8 cellular contexts compared by ENCODE assay signal in genomic region chr6:149925974-149926777, GRCh38. TPM values are rescaled to one million over a fixed set of nuclear protein-coding genes. Genes with fewer than 3 reads are reported as not detected.
DNase-seq lines count a peak whose midpoint lies in the region; ATAC-seq and TF ChIP-seq lines count a peak whose summit lies in the region.

No MANE protein-coding gene starts in this region.

- peak overlapping the region in 1 of 3 donors; percentile 65 for H3K27ac ChIP-seq in thyroid gland

- intact Hi-C loops in activated naive CD4-positive, alpha-beta T cell treated with anti-CD3 and anti-CD28 coated beads for 36 hours (cut with micrococcal nuclease) = loop anchor here (1.0 to 10.0 kb wide), 7 partner anchors 61 to 897 kb away; partner anchors contain the start of genes KATNA1 and PPIL4
- intact Hi-C loops in thyroid gland (cut with DNase I) = no loop called here

- CTCF ChIA-PET in activated naive CD4-positive, alpha-beta T cell treated with anti-CD3 and anti-CD28 coated beads for 36 hours (lab: Charles Lee) = interaction anchor here (0.8 to 2.5 kb wide), 7 partner anchors 20 to 92 kb away, joined by 3 to 19 read pairs (median 3); no protein-coding TSS in a partner anchor

- in situ Hi-C loops in SK-MEL-5 (cut with HindIII; ENCODE audit: low pct_unique_long_range_greater_than_20kb, low sequenced_read_pairs) = no loop called here

- H3K36me3 ChIP-seq in thyroid gland = no peaks in the 10 kb centered on the region

- peak overlapping the region; percentile 44 for H3K4me3 Mint-ChIP-seq in activated naive CD4-positive, alpha-beta T cell treated with anti-CD3 and anti-CD28 coated beads for 36 hours
- peak overlapping the region; percentile 82 for H3K4me3 Mint-ChIP-seq in glutamatergic neuron (ENCODE audit: unreplicated experiment)
- H3K4me3 Mint-ChIP-seq in osteocyte (ENCODE audit: unreplicated experiment) = peak overlapping the region; percentile 78

- H3K4me3 ChIP-seq in GM12865 (ENCODE audit: low read depth, low read length) = no peak overlapping the region
- peak overlapping the region in 2 of 3 donors; percentile 2 to 28 for H3K4me3 ChIP-seq in thyroid gland (replicated peaks in 1 of 3)

- no peak for TF ChIP-seq POLR2A in thyroid gland (IDR thresholded peaks at IDR 0.05)

- H3K36me3 Mint-ChIP-seq in activated naive CD4-positive, alpha-beta T cell treated with anti-CD3 and anti-CD28 coated beads for 36 hours (ENCODE audit: low read depth) = no peaks in the 10 kb centered on the region
- H3K36me3 Mint-ChIP-seq in glutamatergic neuron (ENCODE audit: unreplicated experiment) (no peaks in the 10 kb centered on the region), osteocyte (ENCODE audit: unreplicated experiment) (peaks cover 2% of the 10 kb centered on the region)

- peaks cover 78% of the 10 kb centered on the region for H3K27me3 Mint-ChIP-seq in activated naive CD4-positive, alpha-beta T cell treated with anti-CD3 and anti-CD28 coated beads for 36 hours (ENCODE audit: low read depth)
- peaks cover 40% of the 10 kb centered on the region for H3K27me3 Mint-ChIP-seq in glutamatergic neuron (ENCODE audit: unreplicated experiment)
- H3K27me3 Mint-ChIP-seq in osteocyte (ENCODE audit: unreplicated experiment) = peaks cover 41% of the 10 kb centered on the region

- H3K9me3 Mint-ChIP-seq in activated naive CD4-positive, alpha-beta T cell treated with anti-CD3 and anti-CD28 coated beads for 36 hours = no peaks in the 10 kb centered on the region
- H3K9me3 Mint-ChIP-seq in glutamatergic neuron (ENCODE audit: unreplicated experiment) (peaks cover 11% of the 10 kb centered on the region), osteocyte (ENCODE audit: unreplicated experiment) (no peaks in the 10 kb centered on the region)

- peaks cover 17 to 32% of the 10 kb centered on the region in 2 donors for H3K4me1 ChIP-seq in thyroid gland

- ATAC-seq in GM19455 (IDR thresholded peaks at IDR 0.05; ENCODE audit: unreplicated experiment) = no peak

- H3K4me1 Mint-ChIP-seq in activated naive CD4-positive, alpha-beta T cell treated with anti-CD3 and anti-CD28 coated beads for 36 hours (ENCODE audit: low read depth) = peaks cover 15% of the 10 kb centered on the region
- H3K4me1 Mint-ChIP-seq in glutamatergic neuron (ENCODE audit: low read depth, unreplicated experiment) (peaks cover 2% of the 10 kb centered on the region), osteocyte (ENCODE audit: unreplicated experiment) (peaks cover 20% of the 10 kb centered on the region)

- no peak overlapping the region for H3K27ac Mint-ChIP-seq in activated naive CD4-positive, alpha-beta T cell treated with anti-CD3 and anti-CD28 coated beads for 36 hours
- no peak overlapping the region for H3K27ac Mint-ChIP-seq in glutamatergic neuron (ENCODE audit: unreplicated experiment)
- H3K27ac Mint-ChIP-seq in osteocyte (ENCODE audit: unreplicated experiment) = peak overlapping the region; percentile 76

- TF ChIP-seq CTCF in GM12865 (IDR thresholded peaks at IDR 0.05; ENCODE audit: insufficient read depth, low read depth, low read length, missing control alignments) (peak; percentile 75), glutamatergic neuron (IDR thresholded peaks at IDR 0.05; ENCODE audit: partially characterized antibody, unreplicated experiment) (peak; percentile 64), osteocyte (IDR thresholded peaks at IDR 0.05) (peak; percentile 86), thyroid gland (IDR thresholded peaks at IDR 0.05) (peak; percentile 78 to 99 (median 96))

- peak; percentile 56 for DNase-seq in GM12865 (ENCODE audit: low read depth)
- DNase-seq in LHCN-M2 (ENCODE audit: low read depth) = peak; percentile 69
- peak; percentile 82 for DNase-seq in SK-MEL-5 (ENCODE audit: low read depth, low spot score)
- peak; percentile 93 for DNase-seq in activated naive CD4-positive, alpha-beta T cell treated with anti-CD3 and anti-CD28 coated beads for 36 hours
- DNase-seq in glutamatergic neuron = peak; percentile 85
- DNase-seq in osteocyte (ENCODE audit: extremely low spot score, unreplicated experiment) = peak; percentile 95
- DNase-seq in thyroid gland = peak; percentile 95

- no peaks in the 10 kb centered on the region for H3K9me3 ChIP-seq in thyroid gland

- WGBS in thyroid gland, 2 donors = 3 to 6% methylated on average over 26 to 31 of the region's 31 CpGs

- no peaks in the 10 kb centered on the region for H3K27me3 ChIP-seq in thyroid gland

RNA-seq across cellular contexts. Expression of gene RAET1G, which starts 3.3 kb away (rescaled TPM):
- total RNA-seq in LHCN-M2 (2014; rRNA removed) = 1.2 and 1.3 TPM in 2 replicates
- polyA plus RNA-seq in LHCN-M2 (2012) = 2.4 TPM
- total RNA-seq in SK-MEL-5 (2014; rRNA removed; shearing (Covaris generic)) = not detected in 2 replicates
- not detected in 2 replicates for polyA plus RNA-seq in SK-MEL-5 (2015; cell fraction: cytosol; rRNA removed)
- not detected in 2 replicates for polyA plus RNA-seq in SK-MEL-5 (2015; cell fraction: nucleus; rRNA removed)
- total RNA-seq in activated naive CD4-positive, alpha-beta T cell treated with anti-CD3 and anti-CD28 coated beads for 36 hours = not detected
- total RNA-seq in glutamatergic neuron (ENCODE audit: unreplicated experiment) = not detected
- total RNA-seq in osteocyte = 0.55 and 0.73 TPM in 2 replicates
- 1 to 10 TPM in 2 of 4 donors, under 1 TPM in 1, not detected in 1; 0.59 to 2.0 (median 1.6) TPM for total RNA-seq in thyroid gland

RNA-seq across cellular contexts. Expression of gene ULBP2, which starts 15.6 kb away (rescaled TPM):
- total RNA-seq in LHCN-M2 (2014; rRNA removed) (7.6 and 8.1 TPM in 2 replicates), glutamatergic neuron (ENCODE audit: unreplicated experiment) (5.4 TPM), osteocyte (2.1 and 2.9 TPM in 2 replicates), thyroid gland (1 to 10 TPM in 1 of 4 donors, under 1 TPM in 1, not detected in 2; 0.78 to 1.5 TPM)
- 10.8 TPM for polyA plus RNA-seq in LHCN-M2 (2012)
- total RNA-seq in SK-MEL-5 (2014; rRNA removed; shearing (Covaris generic)) = 0.37 and 0.61 TPM in 2 replicates
- 1.2 TPM in 2 replicates for polyA plus RNA-seq in SK-MEL-5 (2015; cell fraction: cytosol; rRNA removed)
- not detected in 2 replicates for polyA plus RNA-seq in SK-MEL-5 (2015; cell fraction: nucleus; rRNA removed)
- total RNA-seq in activated naive CD4-positive, alpha-beta T cell treated with anti-CD3 and anti-CD28 coated beads for 36 hours = 1 to 10 TPM in 1 of 2 experiments, under 1 TPM in 1; 0.69 to 1.4 TPM

RNA-seq across cellular contexts. Expression of gene RAET1E, which starts 28.3 kb away (rescaled TPM):
- 1.3 and 2.8 TPM in 2 replicates for total RNA-seq in LHCN-M2 (2014; rRNA removed)
- polyA plus RNA-seq in LHCN-M2 (2012) = 1.3 TPM
- not detected in 2 replicates for total RNA-seq in SK-MEL-5 (2014; rRNA removed; shearing (Covaris generic))
- not detected in 2 replicates for polyA plus RNA-seq in SK-MEL-5 (2015; cell fraction: cytosol; rRNA removed)
- not detected in 2 replicates for polyA plus RNA-seq in SK-MEL-5 (2015; cell fraction: nucleus; rRNA removed)
- total RNA-seq in activated naive CD4-positive, alpha-beta T cell treated with anti-CD3 and anti-CD28 coated beads for 36 hours = not detected
- not detected for total RNA-seq in glutamatergic neuron (ENCODE audit: unreplicated experiment)
- not detected in 2 replicates for total RNA-seq in osteocyte
- 1 to 10 TPM in 1 of 4 donors, not detected in 3; 1.7 TPM for total RNA-seq in thyroid gland

RNA-seq across cellular contexts. Expression of gene ULBP1, which starts 37.6 kb away (rescaled TPM):
- 0.13 and 0.29 TPM in 2 replicates for total RNA-seq in LHCN-M2 (2014; rRNA removed)
- 0.61 TPM for polyA plus RNA-seq in LHCN-M2 (2012)
- total RNA-seq in SK-MEL-5 (2014; rRNA removed; shearing (Covaris generic)) = not detected in 2 replicates
- polyA plus RNA-seq in SK-MEL-5 (2015; cell fraction: cytosol; rRNA removed) = not detected in 2 replicates
- polyA plus RNA-seq in SK-MEL-5 (2015; cell fraction: nucleus; rRNA removed) = not detected in 2 replicates
- total RNA-seq in activated naive CD4-positive, alpha-beta T cell treated with anti-CD3 and anti-CD28 coated beads for 36 hours = 1 to 10 TPM; 2.6 to 2.8 TPM
- total RNA-seq in glutamatergic neuron (ENCODE audit: unreplicated experiment) = 9.3 TPM
- total RNA-seq in osteocyte = 10.7 and 11.5 TPM in 2 replicates
- under 1 TPM in 2 of 4 donors, not detected in 2; 0.33 to 0.46 TPM for total RNA-seq in thyroid gland
